In genomic region chr12:52313461-52313860, GRCh38 we compare ENCODE assay signal across 17 cellular contexts. TPM values are rescaled to one million over a fixed set of nuclear protein-coding genes. Genes with fewer than 3 reads are reported as not detected.
DNase-seq lines count a peak whose midpoint lies in the region; ATAC-seq and TF ChIP-seq lines count a peak whose summit lies in the region.
"Had no signal": no experiment of that assay in that cellular context is flagged by ENCODE, and none has a peak within 500 bp of the region (broad histone marks: within the 10 kb centered on the region; RNA-seq: fewer than 3 reads in every experiment).

No MANE protein-coding gene starts in this region.

- no peak overlapping the region for H2BK20ac ChIP-seq in H9 (ENCODE audit: low read depth, low read length, poor library complexity, severe bottlenecking)

- no peak overlapping the region for H3K4me3 Mint-ChIP-seq in activated CD8-positive, alpha-beta memory T cell treated with anti-CD3 and anti-CD28 coated beads, Interleukin-2, amount 10 ng/mL, durations not matched to agents 7 days and 5 days
- H3K4me3 Mint-ChIP-seq in H9 (no peak overlapping the region), osteocyte (ENCODE audit: unreplicated experiment) (no peak overlapping the region)
- H3K4me3 Mint-ChIP-seq: B cell; CD8-positive, alpha-beta T cell; GM23338; HFFc6 had no signal

- no peak for ATAC-seq in activated CD8-positive, alpha-beta memory T cell treated with anti-CD3 and anti-CD28 coated beads, Interleukin-2, amount 10 ng/mL, durations not matched to agents 7 days and 5 days
- ATAC-seq: CD8-positive, alpha-beta T cell; GM23338; HCT116 had no signal

- peak; percentile 19 for DNase-seq in activated CD8-positive, alpha-beta memory T cell treated with anti-CD3 and anti-CD28 coated beads, Interleukin-2, amount 10 ng/mL, durations not matched to agents 7 days and 5 days
- DNase-seq in activated CD8-positive, alpha-beta memory T cell treated with anti-CD3 and anti-CD28 coated beads for 24 hours, result no peak
- peak; percentile 23 for DNase-seq in H9
- peak; percentile 19 for DNase-seq in coronary artery (ENCODE audit: low spot score)
- DNase-seq in osteocyte (ENCODE audit: extremely low spot score, unreplicated experiment), result peak; percentile 70
- DNase-seq in SHP77 (lab: John Stamatoyannopoulos, UW), result no peak
- no peak for DNase-seq in KG1 (lab: John Stamatoyannopoulos, UW)
- DNase-seq: Calu3; CD8-positive, alpha-beta T cell; DMS79 treated with DMSO at 0.1 percent for 48 hours; GF-D8; HFFc6 had no signal

- no CpG with 5 or more reads among the region's 3 CpGs for whole genome bisulfite sequencing in H9 (ENCODE audit: extremely low coverage, insufficient read length, low lambda C conversion rate)

- no peak overlapping the region for H3T11ph ChIP-seq in H9 (ENCODE audit: low read length)

- no peak overlapping the region for H2AK5ac ChIP-seq in H9 (ENCODE audit: insufficient read length, low read length)

- no peak overlapping the region for H2BK5ac ChIP-seq in H9 (ENCODE audit: insufficient read length, low read length)

- H3K27me3 ChIP-seq in H9 (ENCODE audit: insufficient read depth, low read length), result no peaks in the 10 kb centered on the region; the same call in 1 of the 2 replicates

- no peaks in the 10 kb centered on the region for H3K36me3 Mint-ChIP-seq in activated CD8-positive, alpha-beta memory T cell treated with anti-CD3 and anti-CD28 coated beads, Interleukin-2, amount 10 ng/mL, durations not matched to agents 7 days and 5 days
- no peaks in the 10 kb centered on the region for H3K36me3 Mint-ChIP-seq in H9 (ENCODE audit: insufficient read depth in 1 of 3, low read depth in 3 of 3)
- H3K36me3 Mint-ChIP-seq in osteocyte (ENCODE audit: unreplicated experiment), result no peaks in the 10 kb centered on the region
- H3K36me3 Mint-ChIP-seq: CD8-positive, alpha-beta T cell had no signal

- H3K79me1 ChIP-seq in H9 (ENCODE audit: insufficient read depth, low read depth, low read length, poor library complexity, severe bottlenecking), result no peaks in the 10 kb centered on the region

- no peak overlapping the region for H2BK120ac ChIP-seq in H9 (ENCODE audit: low read depth, low read length, poor library complexity, severe bottlenecking)

- no peak overlapping the region for H2BK12ac ChIP-seq in H9 (ENCODE audit: insufficient read length, low read depth, low read length)

- H3K9me3 Mint-ChIP-seq in activated CD8-positive, alpha-beta memory T cell treated with anti-CD3 and anti-CD28 coated beads, Interleukin-2, amount 10 ng/mL, durations not matched to agents 7 days and 5 days (ENCODE audit: low read depth), result no peaks in the 10 kb centered on the region
- H3K9me3 Mint-ChIP-seq in H9, result no peaks in the 10 kb centered on the region
- no peaks in the 10 kb centered on the region for H3K9me3 Mint-ChIP-seq in osteocyte (ENCODE audit: unreplicated experiment)
- H3K9me3 Mint-ChIP-seq: CD8-positive, alpha-beta T cell; GM23338; HFFc6 had no signal

- no peak overlapping the region for H3K18ac ChIP-seq in H9 (ENCODE audit: insufficient read length, low read depth, low read length)

- H3K27me3 Mint-ChIP-seq in activated CD8-positive, alpha-beta memory T cell treated with anti-CD3 and anti-CD28 coated beads, Interleukin-2, amount 10 ng/mL, durations not matched to agents 7 days and 5 days, result peaks cover 64% of the 10 kb centered on the region
- H3K27me3 Mint-ChIP-seq in H9 (ENCODE audit: low read depth), result peaks cover 56% of the 10 kb centered on the region
- H3K27me3 Mint-ChIP-seq in osteocyte (ENCODE audit: unreplicated experiment), result peaks cover 26% of the 10 kb centered on the region

- H3K9me3 ChIP-seq in H9 (ENCODE audit: control insufficient read depth, low read depth, low read length), result no peaks in the 10 kb centered on the region

- H3K14ac ChIP-seq in H9 (ENCODE audit: insufficient read depth, low read length), result no peak overlapping the region

- CTCF ChIA-PET in activated CD8-positive, alpha-beta memory T cell treated with anti-CD3 and anti-CD28 coated beads, Interleukin-2, amount 10 ng/mL, durations not matched to agents 7 days and 5 days (lab: Charles Lee), result interaction anchor here (1.1 kb wide), 2 partner anchors 142 to 148 kb away, joined by 3 read pairs; no protein-coding TSS in a partner anchor

- H3K27ac Mint-ChIP-seq in activated CD8-positive, alpha-beta memory T cell treated with anti-CD3 and anti-CD28 coated beads, Interleukin-2, amount 10 ng/mL, durations not matched to agents 7 days and 5 days, result no peak overlapping the region
- 0 out of 7 replicates have a peak overlapping the region, but pooled peaks of 1 of the 3 experiments have one; percentile 28 for H3K27ac Mint-ChIP-seq in H9
- no peak overlapping the region for H3K27ac Mint-ChIP-seq in osteocyte (ENCODE audit: unreplicated experiment)
- H3K27ac Mint-ChIP-seq: B cell; CD8-positive, alpha-beta T cell; GM23338; HFFc6 had no signal

- peaks cover 2% of the 10 kb centered on the region for H3K4me1 Mint-ChIP-seq in activated CD8-positive, alpha-beta memory T cell treated with anti-CD3 and anti-CD28 coated beads, Interleukin-2, amount 10 ng/mL, durations not matched to agents 7 days and 5 days
- H3K4me1 Mint-ChIP-seq in H9 (peaks cover 5 to 6% of the 10 kb centered on the region in 2 experiments), osteocyte (ENCODE audit: unreplicated experiment) (peaks cover 5% of the 10 kb centered on the region)

- no peak overlapping the region for H4K5ac ChIP-seq in H9 (ENCODE audit: insufficient read length, low read depth, low read length)

- TF ChIP-seq CTCF in H9 (conservative IDR thresholded peaks at IDR 0.05) (no peak), coronary artery (IDR thresholded peaks at IDR 0.05) (no peak), osteocyte (IDR thresholded peaks at IDR 0.05) (no peak)

- no peaks in the 10 kb centered on the region for H3K79me2 ChIP-seq in H9 (ENCODE audit: insufficient read depth, low read length)

- no peak overlapping the region for H2AFZ ChIP-seq in H9 (ENCODE audit: low read length)
- H2AFZ ChIP-seq: GM23338 had no signal

- no peak overlapping the region for H3K27ac ChIP-seq in H9 (ENCODE audit: insufficient read length, low read depth, low read length)
- H3K27ac ChIP-seq in coronary artery, result no peak overlapping the region
- H3K27ac ChIP-seq: BLaER1 treated with 17β-estradiol and CSF1 and Interleukin-3, amounts not matched to agents 10 nM and 100 nM had no signal

- H2BK15ac ChIP-seq in H9 (ENCODE audit: low read depth, low read length), result no peak overlapping the region

- no peak overlapping the region for H3K4me2 ChIP-seq in H9 (ENCODE audit: insufficient read depth, insufficient read length, low read length)
- H3K4me2 ChIP-seq: BLaER1 treated with 17β-estradiol and CSF1 and Interleukin-3, amounts not matched to agents 10 nM and 100 nM; GM23338 had no signal

- H3K4ac ChIP-seq in H9 (ENCODE audit: low read depth, low read length), result no peak overlapping the region

- no peak overlapping the region for H3K9ac ChIP-seq in H9 (ENCODE audit: extremely low read depth, insufficient read length, low read length)
- H3K9ac ChIP-seq: BLaER1 treated with 17β-estradiol and CSF1 and Interleukin-3, amounts not matched to agents 10 nM and 100 nM had no signal

- no peak overlapping the region for H4K8ac ChIP-seq in H9 (replicated peaks; ENCODE audit: insufficient read length, low read depth, low read length)

- no peaks in the 10 kb centered on the region for H4K20me1 ChIP-seq in H9 (ENCODE audit: control insufficient read depth, insufficient read depth, insufficient read length)
- H4K20me1 ChIP-seq: BLaER1 treated with 17β-estradiol and CSF1 and Interleukin-3, amounts not matched to agents 10 nM and 100 nM had no signal

- H3K23me2 ChIP-seq in H9 (ENCODE audit: insufficient read length, low read depth, low read length, poor library complexity, severe bottlenecking), result peaks cover 4% of the 10 kb centered on the region

- H3K4me3 ChIP-seq in coronary artery, result no peak overlapping the region
- H3K4me3 ChIP-seq: BLaER1 treated with 17β-estradiol and CSF1 and Interleukin-3, amounts not matched to agents 10 nM and 100 nM; GM23338 had no signal

- H3K4me1 ChIP-seq in H9 (ENCODE audit: insufficient read depth, low read length), result no peaks in the 10 kb centered on the region
- H3K4me1 ChIP-seq: BLaER1 treated with 17β-estradiol and CSF1 and Interleukin-3, amounts not matched to agents 10 nM and 100 nM had no signal

- H3K56ac ChIP-seq in H9 (ENCODE audit: insufficient read length, low read depth, low read length), result no peak overlapping the region

- H3K23ac ChIP-seq in H9 (ENCODE audit: insufficient read length, low read depth, low read length), result no peak overlapping the region

- H4K91ac ChIP-seq in H9 (ENCODE audit: insufficient read length, low read depth, low read length), result no peak overlapping the region

RNA-seq across cellular contexts. Expression of gene KRT83, which starts 7.7 kb away (rescaled TPM):
- not detected for total RNA-seq in activated CD8-positive, alpha-beta memory T cell treated with anti-CD3 and anti-CD28 coated beads, Interleukin-2, amount 10 ng/mL, durations not matched to agents 7 days and 5 days
- total RNA-seq in H9 (2021) (not detected in 2 replicates), osteocyte (not detected in 2 replicates)
- total RNA-seq: B cell; Calu3; CD8-positive, alpha-beta T cell; GM23338; HFFc6 had no signal

RNA-seq across cellular contexts. Expression of gene KRT81, which starts 22.1 kb away (rescaled TPM):
- under 1 TPM in 1 of 2 experiments, not detected in 1; 0.30 TPM for total RNA-seq in activated CD8-positive, alpha-beta memory T cell treated with anti-CD3 and anti-CD28 coated beads, Interleukin-2, amount 10 ng/mL, durations not matched to agents 7 days and 5 days
- total RNA-seq in H9 (2021) (not detected in 2 replicates), osteocyte (0.50 and 0.83 TPM in 2 replicates)
- total RNA-seq: B cell; CD8-positive, alpha-beta T cell; GM23338 had no signal

RNA-seq across cellular contexts. Expression of gene KRT86, which starts 39.0 kb away (rescaled TPM):
- 1 to 10 TPM in 1 of 2 experiments, under 1 TPM in 1; 0.18 to 1.2 TPM for total RNA-seq in activated CD8-positive, alpha-beta memory T cell treated with anti-CD3 and anti-CD28 coated beads, Interleukin-2, amount 10 ng/mL, durations not matched to agents 7 days and 5 days
- total RNA-seq in H9 (2021), result not detected in 2 replicates
- total RNA-seq in osteocyte, result 0.24 TPM in 2 replicates
- total RNA-seq: B cell, GM23338 had no signal

RNA-seq across cellular contexts. Expression of gene KRT85, which starts 53.8 kb away (rescaled TPM):
- not detected for total RNA-seq in activated CD8-positive, alpha-beta memory T cell treated with anti-CD3 and anti-CD28 coated beads, Interleukin-2, amount 10 ng/mL, durations not matched to agents 7 days and 5 days
- total RNA-seq in H9 (2021), result not detected in 2 replicates
- not detected in 2 replicates for total RNA-seq in osteocyte
- total RNA-seq: A172; B cell; Calu3; CD8-positive, alpha-beta T cell; GM23338; HFFc6 had no signal

Comparison
In these comparisons a context has a peak if more than half of its experiments do, and no peak if none do; other contexts are left out.
1. DNase-seq: peak in activated CD8-positive, alpha-beta memory T cell treated with anti-CD3 and anti-CD28 coated beads, Interleukin-2, amount 10 ng/mL, durations not matched to agents 7 days and 5 days (single experiment), H9 (single experiment), coronary artery (single experiment) and osteocyte (single experiment); none in activated CD8-positive, alpha-beta memory T cell treated with anti-CD3 and anti-CD28 coated beads for 24 hours (single experiment), SHP77 (0 of 2) and KG1 (single experiment).